13 cellular contexts compared by ENCODE assay signal in genomic region chr20:1371235-1371782, GRCh38. TPM values are rescaled to one million over a fixed set of nuclear protein-coding genes. Genes with fewer than 3 reads are reported as not detected.
DNase-seq lines count a peak whose midpoint lies in the region; ATAC-seq, FAIRE-seq and TF ChIP-seq lines count a peak whose summit lies in the region.
"Had no signal": no experiment of that assay in that cellular context is flagged by ENCODE, and none has a peak within 500 bp of the region (broad histone marks: within the 10 kb centered on the region; RNA-seq: fewer than 3 reads in every experiment).

No MANE protein-coding gene starts in this region.

- H3K4me2 ChIP-seq in astrocyte (ENCODE audit: low read length), result no peak overlapping the region

- peaks cover 43% of the 10 kb centered on the region for H3K4me1 Mint-ChIP-seq in activated naive CD4-positive, alpha-beta T cell treated with anti-CD3 and anti-CD28 coated beads, Interleukin-2, amount 10 ng/mL, durations not matched to agents 7 days and 5 days
- peaks cover 67% of the 10 kb centered on the region for H3K4me1 Mint-ChIP-seq in astrocyte (ENCODE audit: low read depth, unreplicated experiment)

- TF ChIP-seq POLR2A in upper lobe of left lung (IDR thresholded peaks at IDR 0.05), result no peak

- TF ChIP-seq CTCF in astrocyte (IDR thresholded peaks at IDR 0.05; ENCODE audit: insufficient read depth, low read depth, low read length) (no peak), lower lobe of right lung (IDR thresholded peaks at IDR 0.05) (no peak), upper lobe of left lung (IDR thresholded peaks at IDR 0.05) (no peak)

- WGBS in upper lobe of left lung, 2 donors, result 65 to 74% methylated on average over 3 of the region's 3 CpGs

- H3K36me3 Mint-ChIP-seq in activated naive CD4-positive, alpha-beta T cell treated with anti-CD3 and anti-CD28 coated beads, Interleukin-2, amount 50 U/mL, for 72 hours, result peaks cover 33 to 62% of the 10 kb centered on the region in 2 donors
- H3K36me3 Mint-ChIP-seq in activated naive CD4-positive, alpha-beta T cell treated with anti-CD3 and anti-CD28 coated beads, Interleukin-2, amount 10 ng/mL, durations not matched to agents 7 days and 5 days, result peaks cover 71% of the 10 kb centered on the region
- H3K36me3 Mint-ChIP-seq in astrocyte (ENCODE audit: low read depth, unreplicated experiment), result peaks cover 19% of the 10 kb centered on the region

- FAIRE-seq in astrocyte (lab: Jason Lieb, UNC), result no peak
- FAIRE-seq: GM18507 had no signal

- no peaks in the 10 kb centered on the region for H3K9me3 Mint-ChIP-seq in activated naive CD4-positive, alpha-beta T cell treated with anti-CD3 and anti-CD28 coated beads, Interleukin-2, amount 50 U/mL, for 72 hours
- H3K9me3 Mint-ChIP-seq in activated naive CD4-positive, alpha-beta T cell treated with anti-CD3 and anti-CD28 coated beads, Interleukin-2, amount 10 ng/mL, durations not matched to agents 7 days and 5 days, result no peaks in the 10 kb centered on the region
- H3K9me3 Mint-ChIP-seq in astrocyte (ENCODE audit: unreplicated experiment), result no peaks in the 10 kb centered on the region

- H3K4me1 ChIP-seq in astrocyte (ENCODE audit: insufficient read depth, low read length) (peaks cover 29% of the 10 kb centered on the region), lower lobe of right lung (peaks cover 73% of the 10 kb centered on the region), upper lobe of left lung (peaks cover 44 to 63% (median 50%) of the 10 kb centered on the region in 4 donors)

- no peak for ATAC-seq in activated naive CD4-positive, alpha-beta T cell treated with anti-CD3 and anti-CD28 coated beads, Interleukin-2, amount 50 U/mL, for 72 hours
- ATAC-seq in lower lobe of right lung, result no peak
- ATAC-seq in upper lobe of left lung (ENCODE audit: low FRiP score in 2 of 2), result peak in 1 of 2 donors; percentile 72
- no peak for ATAC-seq in HG03469 (IDR thresholded peaks at IDR 0.05; ENCODE audit: unreplicated experiment)
- no peak for ATAC-seq in GM18511 (IDR thresholded peaks at IDR 0.05; ENCODE audit: unreplicated experiment)

- intact Hi-C loops in lower lobe of right lung (cut with DNase I), result no loop called here

- CTCF ChIA-PET in activated naive CD4-positive, alpha-beta T cell treated with anti-CD3 and anti-CD28 coated beads, Interleukin-2, amount 10 ng/mL, durations not matched to agents 7 days and 5 days (lab: Charles Lee), result interaction anchor here (1.5 to 1.8 kb wide), 3 partner anchors 11 to 29 kb away, joined by 3 to 5 read pairs (median 5); no protein-coding TSS in a partner anchor

- H3K79me2 ChIP-seq in astrocyte (ENCODE audit: insufficient read depth, low read length), result peaks cover 58% of the 10 kb centered on the region

- H3K4me3 ChIP-seq in astrocyte (ENCODE audit: insufficient read depth, low read depth, low read length) (no peak overlapping the region), lower lobe of right lung (no peak overlapping the region), upper lobe of left lung (no peak overlapping the region)

- H3K27ac Mint-ChIP-seq in activated naive CD4-positive, alpha-beta T cell treated with anti-CD3 and anti-CD28 coated beads, Interleukin-2, amount 50 U/mL, for 72 hours, result peak overlapping the region; percentile 17 to 78
- no peak overlapping the region for H3K27ac Mint-ChIP-seq in activated naive CD4-positive, alpha-beta T cell treated with anti-CD3 and anti-CD28 coated beads, Interleukin-2, amount 10 ng/mL, durations not matched to agents 7 days and 5 days
- H3K27ac Mint-ChIP-seq in astrocyte (ENCODE audit: unreplicated experiment), result no peak overlapping the region

- H3K4me3 Mint-ChIP-seq in activated naive CD4-positive, alpha-beta T cell treated with anti-CD3 and anti-CD28 coated beads, Interleukin-2, amount 10 ng/mL, durations not matched to agents 7 days and 5 days, result no peak overlapping the region
- H3K4me3 Mint-ChIP-seq in astrocyte (ENCODE audit: unreplicated experiment), result peak overlapping the region; percentile 54

- DNase-seq in activated naive CD4-positive, alpha-beta T cell treated with anti-CD3 and anti-CD28 coated beads, Interleukin-2, amount 50 U/mL, for 72 hours (ENCODE audit: low spot score in 2 of 2), result no peak
- no peak for DNase-seq in activated naive CD4-positive, alpha-beta T cell treated with anti-CD3 and anti-CD28 coated beads, Interleukin-2, amount 10 ng/mL, durations not matched to agents 7 days and 5 days
- DNase-seq in astrocyte (ENCODE audit: low read depth), result no peak
- no peak for DNase-seq in lower lobe of right lung
- DNase-seq in upper lobe of left lung, result no peak
- no peak for DNase-seq in NCI-H2171 treated with DMSO at 0.1 percent for 48 hours (lab: John Stamatoyannopoulos, UW)
- DNase-seq: activated CD4-positive, alpha-beta T cell treated with anti-CD3 and anti-CD28 coated beads for 48 hours; NCI-H1092 treated with DMSO at 0.1 percent for 48 hours; NCI-H524 treated with DMSO at 0.1 percent for 48 hours; occipital lobe had no signal

- H3K27me3 ChIP-seq in astrocyte (ENCODE audit: insufficient read depth, low read length), result no peaks in the 10 kb centered on the region
- H3K27me3 ChIP-seq in lower lobe of right lung (ENCODE audit: low read depth), result no peaks in the 10 kb centered on the region
- H3K27me3 ChIP-seq in upper lobe of left lung, result no peaks in the 10 kb centered on the region

- H3K36me3 ChIP-seq in astrocyte (ENCODE audit: insufficient read depth, low read length), result peaks cover 41% of the 10 kb centered on the region
- H3K36me3 ChIP-seq in lower lobe of right lung, result peaks cover 83% of the 10 kb centered on the region
- peaks cover 0 to 85% (median 19%) of the 10 kb centered on the region in 4 donors for H3K36me3 ChIP-seq in upper lobe of left lung

- TF ChIP-seq EP300 in upper lobe of left lung (IDR thresholded peaks at IDR 0.05), result no peak

- H2AFZ ChIP-seq in astrocyte (ENCODE audit: low read depth, low read length), result no peak overlapping the region

- no peaks in the 10 kb centered on the region for H3K27me3 Mint-ChIP-seq in activated naive CD4-positive, alpha-beta T cell treated with anti-CD3 and anti-CD28 coated beads, Interleukin-2, amount 10 ng/mL, durations not matched to agents 7 days and 5 days
- no peaks in the 10 kb centered on the region for H3K27me3 Mint-ChIP-seq in astrocyte (ENCODE audit: low read depth, unreplicated experiment)

- H3K27ac ChIP-seq in astrocyte (ENCODE audit: low read depth, low read length), result peak overlapping the region; percentile 4
- H3K27ac ChIP-seq in lower lobe of right lung, result peak overlapping the region; percentile 43
- H3K27ac ChIP-seq in upper lobe of left lung, result peak overlapping the region in 3 of 4 donors; percentile 5 to 57 (median 18)

- H3K9me3 ChIP-seq in astrocyte (ENCODE audit: insufficient read depth, low read depth, low read length), result no peaks in the 10 kb centered on the region
- H3K9me3 ChIP-seq in lower lobe of right lung, result no peaks in the 10 kb centered on the region
- no peaks in the 10 kb centered on the region for H3K9me3 ChIP-seq in upper lobe of left lung

- H4K20me1 ChIP-seq in astrocyte (ENCODE audit: insufficient read depth, low read length), result peaks cover 76% of the 10 kb centered on the region

- H3K9ac ChIP-seq in astrocyte (ENCODE audit: low read length), result no peak overlapping the region

RNA-seq across cellular contexts. Expression of gene FKBP1A, which starts 21.5 kb away (rescaled TPM):
- 100 to 1,000 TPM; 147 to 374 TPM for total RNA-seq in activated naive CD4-positive, alpha-beta T cell treated with anti-CD3 and anti-CD28 coated beads, Interleukin-2, amount 50 U/mL, for 72 hours
- total RNA-seq in astrocyte (360 and 379 TPM in 2 replicates), lower lobe of right lung (291 TPM), upper lobe of left lung (100 to 1,000 TPM in 5 of 6 donors, 10 to 100 TPM in 1; 75.4 to 328 (median 160) TPM)

RNA-seq across cellular contexts. Expression of gene SDCBP2, which starts 42.4 kb away (rescaled TPM):
- 10 to 100 TPM in 1 of 2 donors, 1 to 10 TPM in 1; 4.9 to 18.5 TPM for total RNA-seq in activated naive CD4-positive, alpha-beta T cell treated with anti-CD3 and anti-CD28 coated beads, Interleukin-2, amount 50 U/mL, for 72 hours
- 4.6 and 4.8 TPM in 2 replicates for total RNA-seq in astrocyte
- 10.8 TPM for total RNA-seq in lower lobe of right lung
- 10 to 100 TPM in 5 of 6 donors, 1 to 10 TPM in 1; 6.3 to 34.0 (median 15.9) TPM for total RNA-seq in upper lobe of left lung

Comparison
In these comparisons a context has a peak if more than half of its experiments do, and no peak if none do; other contexts are left out.
1. H3K27ac Mint-ChIP-seq: peak in activated naive CD4-positive, alpha-beta T cell treated with anti-CD3 and anti-CD28 coated beads, Interleukin-2, amount 50 U/mL, for 72 hours (2 of 2); none in activated naive CD4-positive, alpha-beta T cell treated with anti-CD3 and anti-CD28 coated beads, Interleukin-2, amount 10 ng/mL, durations not matched to agents 7 days and 5 days (single experiment) and astrocyte (single experiment).
2. Peak in every context shown above with its lines, with median percentiles within 50 percentile points of each other: H3K27ac ChIP-seq.